ENCODE assay signal across 15 cellular contexts in the genomic region with DNA sequence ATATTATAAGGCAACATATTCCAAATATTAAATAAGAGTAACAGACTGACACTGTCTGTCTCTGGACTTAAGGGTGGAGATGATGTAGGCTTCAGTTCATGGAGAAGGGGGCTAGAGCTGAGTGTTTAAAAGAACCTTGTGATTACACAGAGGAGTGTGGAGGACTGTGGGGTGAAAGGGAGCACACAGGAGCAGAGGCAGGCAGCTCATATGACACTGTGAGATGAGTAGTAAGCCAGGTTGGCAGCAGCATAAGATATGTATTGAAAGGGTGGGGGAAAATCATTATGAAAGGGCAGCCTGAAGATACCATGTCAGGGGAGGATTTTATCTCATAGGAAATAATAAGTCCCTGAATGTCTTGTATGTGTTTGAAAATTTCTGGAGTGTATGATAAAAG.
DNase-seq lines count a peak whose midpoint lies in the region; ATAC-seq and TF ChIP-seq lines count a peak whose summit lies in the region.
"Had no signal": no experiment of that assay in that cellular context is flagged by ENCODE, and none has a peak within 500 bp of the region (broad histone marks: within the 10 kb centered on the region; RNA-seq: fewer than 3 reads in every experiment).

No MANE protein-coding gene starts in this region.

- no peak for TF ChIP-seq EP300 in SK-N-SH (IDR thresholded peaks at IDR 0.05; ENCODE audit: borderline replicate concordance in 1 of 2, low read depth in 1 of 2, low read length in 1 of 2)

- H3K9me2 ChIP-seq in SK-N-SH: no peaks in the 10 kb centered on the region

- no peak overlapping the region for H3K9ac ChIP-seq in SK-N-SH
- no peak overlapping the region for H3K9ac ChIP-seq in mesenchymal stem cell (ENCODE audit: low read length)

- no peak for TF ChIP-seq CTCF in SK-N-SH (IDR thresholded peaks at IDR 0.05)
- TF ChIP-seq CTCF in CD4-positive, alpha-beta T cell (IDR thresholded peaks at IDR 0.05): no peak

- peaks cover 23% of the 10 kb centered on the region for H3K36me3 Mint-ChIP-seq in CD4-positive, alpha-beta T cell (ENCODE audit: low read depth)

- no peaks in the 10 kb centered on the region for H3K27me3 Mint-ChIP-seq in CD4-positive, alpha-beta T cell

- H3K4me3 ChIP-seq in SK-N-SH (ENCODE audit: low read depth in 2 of 2, low read length in 1 of 2) (no peak overlapping the region), mesenchymal stem cell (ENCODE audit: insufficient read depth in 1 of 2, low read depth in 1 of 2, low read length in 2 of 2) (no peak overlapping the region)
- H3K4me3 ChIP-seq: GM12878 had no signal

- H3K27ac ChIP-seq in SK-N-SH (ENCODE audit: low read depth in 2 of 2, low read length in 1 of 2) (no peak overlapping the region; a peak in 1 of 4 replicates), cingulate gyrus (ENCODE audit: low read depth, low read length) (peak overlapping the region; percentile 70), mesenchymal stem cell (ENCODE audit: low read length, poor library complexity, severe bottlenecking) (peak overlapping the region; percentile 28), temporal lobe (ENCODE audit: low read depth, low read length) (peak overlapping the region; percentile 53)
- H3K27ac ChIP-seq in CD4-positive, alpha-beta T cell (ENCODE audit: low read depth, low read length): no peak overlapping the region
- H3K27ac ChIP-seq: HL-60 had no signal

- no peak overlapping the region for H2BK15ac ChIP-seq in mesenchymal stem cell (ENCODE audit: low read depth, poor library complexity, severe bottlenecking)

- no peak overlapping the region for H3K27ac Mint-ChIP-seq in CD4-positive, alpha-beta T cell
- H3K27ac Mint-ChIP-seq: B cell, HFFc6 had no signal

- H3K4me1 Mint-ChIP-seq in CD4-positive, alpha-beta T cell (ENCODE audit: low read depth): peaks cover 28% of the 10 kb centered on the region
- H3K4me1 Mint-ChIP-seq: B cell had no signal

- H2BK120ac ChIP-seq in mesenchymal stem cell (ENCODE audit: low read depth, low read length): no peak overlapping the region

- no peak overlapping the region for H3K23ac ChIP-seq in mesenchymal stem cell (ENCODE audit: low read length in 2 of 2)

- peak overlapping the region; percentile 17 for H2AK5ac ChIP-seq in mesenchymal stem cell (ENCODE audit: low read length, severe bottlenecking)

- H3K4me2 ChIP-seq in SK-N-SH (no peak overlapping the region), mesenchymal stem cell (ENCODE audit: low read length, poor library complexity, severe bottlenecking) (no peak overlapping the region)

- H3K9me3 ChIP-seq in SK-N-SH (no peaks in the 10 kb centered on the region), mesenchymal stem cell (ENCODE audit: control insufficient read depth, low read length) (no peaks in the 10 kb centered on the region)
- H3K9me3 ChIP-seq in CD4-positive, alpha-beta T cell (ENCODE audit: control insufficient read depth, low read length): no peaks in the 10 kb centered on the region

- CTCF ChIA-PET in SK-N-SH (lab: Yijun Ruan, JAX): no interaction called here
- CTCF ChIA-PET in CD4-positive, alpha-beta T cell (lab: Charles Lee): no interaction called here

- H3K79me1 ChIP-seq in mesenchymal stem cell (replicated peaks; ENCODE audit: low read length, poor library complexity, severe bottlenecking): peaks cover 11% of the 10 kb centered on the region

- POLR2A ChIA-PET in SK-N-SH (lab: Yijun Ruan, JAX): no interaction called here
- POLR2A ChIA-PET in CD4-positive, alpha-beta T cell (lab: Charles Lee): interaction anchor here (0.7 kb wide), 1 partner anchor 77 kb away, joined by 3 read pairs; no protein-coding TSS in a partner anchor

- ATAC-seq in SK-N-SH treated with all-trans-retinoic acid at 6 μM for 48 hours (peak; percentile 62), GM19395 (IDR thresholded peaks at IDR 0.05; ENCODE audit: unreplicated experiment) (no peak)
- ATAC-seq in CD4-positive, alpha-beta T cell (ENCODE audit: poor library complexity): no peak
- ATAC-seq: GM12878 had no signal

- no peak overlapping the region for H3K4ac ChIP-seq in mesenchymal stem cell (ENCODE audit: low read depth in 1 of 2, low read length in 2 of 2)

- no peaks in the 10 kb centered on the region for H4K20me1 ChIP-seq in SK-N-SH (ENCODE audit: insufficient read depth)

- no peaks in the 10 kb centered on the region for H3F3A ChIP-seq in SK-N-SH (replicated peaks; ENCODE audit: insufficient read depth)

- peak overlapping the region in 1 of 2 experiments; percentile 96 for H2BK12ac ChIP-seq in mesenchymal stem cell (ENCODE audit: low read length in 2 of 2)

- DNase-seq in SK-N-SH: no peak
- no peak for DNase-seq in mesenchymal stem cell
- DNase-seq in AML-193 (lab: John Stamatoyannopoulos, UW): no peak
- DNase-seq in CD4-positive, alpha-beta T cell: no peak
- DNase-seq: C1 segment of cervical spinal cord; CD4-positive, alpha-beta memory T cell; DMS79; HFFc6 had no signal

- peak overlapping the region in 1 of 2 experiments; percentile 41 for H3K14ac ChIP-seq in mesenchymal stem cell (ENCODE audit: low read length in 2 of 2)

- H3K27me3 ChIP-seq in SK-N-SH (ENCODE audit: insufficient read depth) (no peaks in the 10 kb centered on the region), mesenchymal stem cell (ENCODE audit: control insufficient read depth in 1 of 2, insufficient read depth in 1 of 2, low read length in 2 of 2) (no peaks in the 10 kb centered on the region)
- no peaks in the 10 kb centered on the region for H3K27me3 ChIP-seq in CD4-positive, alpha-beta T cell (ENCODE audit: control insufficient read depth, insufficient read depth, low read length)

- H3K36me3 ChIP-seq in SK-N-SH (replicated peaks in 1 of 2; ENCODE audit: control insufficient read depth in 1 of 2, insufficient read depth in 2 of 2, low read length in 1 of 2) (peaks cover 0 to 5% of the 10 kb centered on the region in 2 experiments), mesenchymal stem cell (ENCODE audit: control insufficient read depth in 1 of 2, insufficient read depth in 2 of 2, low read depth in 1 of 2, low read length in 2 of 2) (no peaks in the 10 kb centered on the region)

- no peak overlapping the region for H3K4me3 Mint-ChIP-seq in CD4-positive, alpha-beta T cell
- H3K4me3 Mint-ChIP-seq: B cell, HFFc6 had no signal

- no peak overlapping the region; the same call in 1 of the 2 replicates for H2AFZ ChIP-seq in SK-N-SH (ENCODE audit: low read depth)
- no peak overlapping the region for H2AFZ ChIP-seq in mesenchymal stem cell (ENCODE audit: low read depth, low read length)

- no peak overlapping the region for H2BK5ac ChIP-seq in mesenchymal stem cell (ENCODE audit: low read depth, low read length, poor library complexity, severe bottlenecking)

- H3K18ac ChIP-seq in mesenchymal stem cell (ENCODE audit: low read depth in 1 of 2, low read length in 2 of 2): peak overlapping the region in 1 of 2 experiments; percentile 48

- H3K4me1 ChIP-seq in SK-N-SH (ENCODE audit: control insufficient read depth in 1 of 2, insufficient read depth in 2 of 2, low read depth in 1 of 2, low read length in 1 of 2): peaks cover 4% of the 10 kb centered on the region in 2 experiments; a peak in 3 of 4 replicates
- peaks cover 4% of the 10 kb centered on the region for H3K4me1 ChIP-seq in mesenchymal stem cell (ENCODE audit: control insufficient read depth, insufficient read depth, low read depth, low read length)

- TF ChIP-seq RAD21 in SK-N-SH (IDR thresholded peaks at IDR 0.05; ENCODE audit: low read length): no peak

- no peak overlapping the region for H4K91ac ChIP-seq in mesenchymal stem cell (ENCODE audit: low read length)

- no peaks in the 10 kb centered on the region for H3K9me3 Mint-ChIP-seq in CD4-positive, alpha-beta T cell
- H3K9me3 Mint-ChIP-seq: HFFc6 had no signal

- intact Hi-C loops in CD4-positive, alpha-beta T cell (cut with DNase I, micrococcal nuclease): no loop called here

- no peak overlapping the region for H4K8ac ChIP-seq in mesenchymal stem cell (ENCODE audit: low read length)

- no peaks in the 10 kb centered on the region for H3K79me2 ChIP-seq in SK-N-SH (ENCODE audit: insufficient read depth)

TF ChIP-seq in SK-N-SH treated with all-trans-retinoic acid at 6 μM for 48 hours, 23 proteins besides CTCF, POLR2A, EP300 and RAD21 (continues in another document):
- TF ChIP-seq PPARA (CRISPR knock-in tag; IDR thresholded peaks at IDR 0.05; ENCODE audit: borderline replicate concordance): no peak
- TF ChIP-seq OSR1 (CRISPR knock-in tag; IDR thresholded peaks at IDR 0.05): no peak
- TF ChIP-seq ZFP30 (CRISPR knock-in tag; IDR thresholded peaks at IDR 0.05): no peak
- TF ChIP-seq CSDC2 (CRISPR knock-in tag; IDR thresholded peaks at IDR 0.05): no peak

TF ChIP-seq in SK-N-SH, 30 proteins besides CTCF, POLR2A, EP300 and RAD21 (continues in another document):
- TF ChIP-seq TEAD4 (IDR thresholded peaks at IDR 0.05; ENCODE audit: borderline replicate concordance, insufficient read depth): no peak
- TF ChIP-seq, protein P1, sequence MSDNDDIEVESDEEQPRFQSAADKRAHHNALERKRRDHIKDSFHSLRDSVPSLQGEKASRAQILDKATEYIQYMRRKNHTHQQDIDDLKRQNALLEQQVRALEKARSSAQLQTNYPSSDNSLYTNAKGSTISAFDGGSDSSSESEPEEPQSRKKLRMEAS (IDR thresholded peaks at IDR 0.05; ENCODE audit: low read depth): no peak
- TF ChIP-seq, protein P2, sequence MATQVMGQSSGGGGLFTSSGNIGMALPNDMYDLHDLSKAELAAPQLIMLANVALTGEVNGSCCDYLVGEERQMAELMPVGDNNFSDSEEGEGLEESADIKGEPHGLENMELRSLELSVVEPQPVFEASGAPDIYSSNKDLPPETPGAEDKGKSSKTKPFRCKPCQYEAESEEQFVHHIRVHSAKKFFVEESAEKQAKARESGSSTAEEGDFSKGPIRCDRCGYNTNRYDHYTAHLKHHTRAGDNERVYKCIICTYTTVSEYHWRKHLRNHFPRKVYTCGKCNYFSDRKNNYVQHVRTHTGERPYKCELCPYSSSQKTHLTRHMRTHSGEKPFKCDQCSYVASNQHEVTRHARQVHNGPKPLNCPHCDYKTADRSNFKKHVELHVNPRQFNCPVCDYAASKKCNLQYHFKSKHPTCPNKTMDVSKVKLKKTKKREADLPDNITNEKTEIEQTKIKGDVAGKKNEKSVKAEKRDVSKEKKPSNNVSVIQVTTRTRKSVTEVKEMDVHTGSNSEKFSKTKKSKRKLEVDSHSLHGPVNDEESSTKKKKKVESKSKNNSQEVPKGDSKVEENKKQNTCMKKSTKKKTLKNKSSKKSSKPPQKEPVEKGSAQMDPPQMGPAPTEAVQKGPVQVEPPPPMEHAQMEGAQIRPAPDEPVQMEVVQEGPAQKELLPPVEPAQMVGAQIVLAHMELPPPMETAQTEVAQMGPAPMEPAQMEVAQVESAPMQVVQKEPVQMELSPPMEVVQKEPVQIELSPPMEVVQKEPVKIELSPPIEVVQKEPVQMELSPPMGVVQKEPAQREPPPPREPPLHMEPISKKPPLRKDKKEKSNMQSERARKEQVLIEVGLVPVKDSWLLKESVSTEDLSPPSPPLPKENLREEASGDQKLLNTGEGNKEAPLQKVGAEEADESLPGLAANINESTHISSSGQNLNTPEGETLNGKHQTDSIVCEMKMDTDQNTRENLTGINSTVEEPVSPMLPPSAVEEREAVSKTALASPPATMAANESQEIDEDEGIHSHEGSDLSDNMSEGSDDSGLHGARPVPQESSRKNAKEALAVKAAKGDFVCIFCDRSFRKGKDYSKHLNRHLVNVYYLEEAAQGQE (IDR thresholded peaks at IDR 0.05; ENCODE audit: low read depth, low read length): no peak
- TF ChIP-seq FOSL2 (IDR thresholded peaks at IDR 0.05; ENCODE audit: borderline replicate concordance, low read depth): no peak

Comparison
In these comparisons a context has a peak if more than half of its experiments do, and no peak if none do; other contexts are left out.
1. H3K27ac ChIP-seq: peak in cingulate gyrus (single experiment), mesenchymal stem cell (single experiment) and temporal lobe (single experiment); none in SK-N-SH (0 of 2) and CD4-positive, alpha-beta T cell (single experiment).